In genomic region chr2:104378853-104379374, GRCh38 we compare ENCODE assay signal across 8 cellular contexts.
DNase-seq lines count a peak whose midpoint lies in the region; ATAC-seq, FAIRE-seq and TF ChIP-seq lines count a peak whose summit lies in the region.

No MANE protein-coding gene starts in this region.

- H3K4me2 ChIP-seq in neural progenitor cell, result peak overlapping the region; percentile 68

- no peaks in the 10 kb centered on the region for H3K36me3 Mint-ChIP-seq in T-cell
- no peaks in the 10 kb centered on the region for H3K36me3 Mint-ChIP-seq in neural progenitor cell
- no peaks in the 10 kb centered on the region for H3K36me3 Mint-ChIP-seq in HFFc6 (ENCODE audit: low read depth)

- no peaks in the 10 kb centered on the region for H3K9me3 Mint-ChIP-seq in T-cell
- H3K9me3 Mint-ChIP-seq in neural progenitor cell, result no peaks in the 10 kb centered on the region
- H3K9me3 Mint-ChIP-seq in HFFc6, result peaks cover 32% of the 10 kb centered on the region; the same call in 1 of the 2 replicates

- no peaks in the 10 kb centered on the region for H3F3A ChIP-seq in neural progenitor cell (ENCODE audit: low read depth)

- H3K9ac ChIP-seq in neural progenitor cell, result no peak overlapping the region

- peaks cover 4% of the 10 kb centered on the region for H3K4me1 ChIP-seq in neural progenitor cell

- POLR2A ChIA-PET in T-cell (lab: Charles Lee), result no interaction called here

- H2AFZ ChIP-seq in neural progenitor cell (replicated peaks), result peak overlapping the region; percentile 93

- H3K27ac ChIP-seq in neural progenitor cell, result no peak overlapping the region

- TF ChIP-seq CTCF in neural progenitor cell (IDR thresholded peaks at IDR 0.05) (no peak), HFFc6 (IDR thresholded peaks at IDR 0.05) (no peak)

- CTCF ChIA-PET in T-cell (lab: Charles Lee), result no interaction called here

- no peaks in the 10 kb centered on the region for H4K20me1 ChIP-seq in neural progenitor cell (ENCODE audit: low read depth)

- H3K4me3 ChIP-seq in neural progenitor cell, result peak overlapping the region; percentile 40

- no peaks in the 10 kb centered on the region for H3K9me3 ChIP-seq in neural progenitor cell (ENCODE audit: low read depth)

- no peaks in the 10 kb centered on the region for H3K36me3 ChIP-seq in neural progenitor cell

- H3K79me2 ChIP-seq in neural progenitor cell (ENCODE audit: low read depth), result no peaks in the 10 kb centered on the region

- H3K27ac Mint-ChIP-seq in T-cell (peak overlapping the region; percentile 62 to 94), neural progenitor cell (peak overlapping the region; percentile 69), HFFc6 (no peak overlapping the region)

- H3K4me3 Mint-ChIP-seq in T-cell (peak overlapping the region; percentile 76 to 83 (median 77)), neural progenitor cell (peak overlapping the region; percentile 82), HFFc6 (no peak overlapping the region)

- no peaks in the 10 kb centered on the region for H3K27me3 ChIP-seq in neural progenitor cell

- H3K27me3 Mint-ChIP-seq in T-cell, result no peaks in the 10 kb centered on the region
- H3K27me3 Mint-ChIP-seq in neural progenitor cell (ENCODE audit: insufficient read depth, low read depth), result no peaks in the 10 kb centered on the region
- no peaks in the 10 kb centered on the region; the same call in none of the 2 replicates for H3K27me3 Mint-ChIP-seq in HFFc6 (ENCODE audit: insufficient read depth)

- no peak for FAIRE-seq in frontal cortex (lab: Jason Lieb, UNC)

- DNase-seq in C1 segment of cervical spinal cord (lab: John Stamatoyannopoulos, UW) (peak in 12 of 14 donors; percentile 9 to 63 (median 46)), KG1 (lab: John Stamatoyannopoulos, UW) (peak; percentile 64), T-cell (peak in 20 of 34 experiments; percentile 0 to 43 (median 4)), frontal cortex (ENCODE audit: low spot score in 2 of 2) (peak; percentile 58 to 65), neural progenitor cell (ENCODE audit: low spot score) (peak; percentile 38), NK-92 (lab: John Stamatoyannopoulos, UW; ENCODE audit: unreplicated experiment) (no peak), HFFc6 (no peak)

- ATAC-seq in GM18870 (IDR thresholded peaks at IDR 0.05; ENCODE audit: unreplicated experiment) (peak; percentile 58), T-cell (replicated peaks in 1 of 4) (peak; percentile 70 to 93 (median 82))

- H3K4me1 Mint-ChIP-seq in T-cell (peaks cover 14 to 19% (median 18%) of the 10 kb centered on the region in 3 donors), neural progenitor cell (peaks cover 13% of the 10 kb centered on the region), HFFc6 (ENCODE audit: low read depth) (no peaks in the 10 kb centered on the region)

Comparison
In these comparisons a context has a peak if more than half of its experiments do, and no peak if none do; other contexts are left out.
1. DNase-seq: peak in C1 segment of cervical spinal cord (12 of 14), KG1 (single experiment), T-cell (20 of 34), frontal cortex (2 of 2) and neural progenitor cell (single experiment); none in NK-92 (single experiment) and HFFc6 (single experiment).